23 cellular contexts compared by ENCODE assay signal in genomic region chr6:69427882-69428281, GRCh38.
"Had no signal": no experiment of that assay in that cellular context is flagged by ENCODE, and none has a peak within 500 bp of the region (broad histone marks: within the 10 kb centered on the region; RNA-seq: fewer than 3 reads in every experiment).

No MANE protein-coding gene starts in this region.

- DNase-seq: activated CD4-positive, alpha-beta T cell treated with anti-CD3 and anti-CD28 coated beads for 48 hours; activated CD4-positive, alpha-beta T cell treated with anti-CD3 and anti-CD28 coated beads, Interleukin-2, amount 50 U/mL, for 4 hours; activated CD4-positive, CD25-positive, alpha-beta regulatory T cell treated with anti-CD3 and anti-CD28 coated beads, Interleukin-2, amount 50 U/mL, for 72 hours; activated CD8-positive, alpha-beta memory T cell treated with anti-CD3 and anti-CD28 coated beads, Interleukin-2, amount 50 U/mL, for 48 hours; activated CD8-positive, alpha-beta T cell treated with anti-CD3 and anti-CD28 coated beads, Interleukin-2, amount 10 ng/mL, durations not matched to agents 7 days and 5 days; activated effector memory CD4-positive, alpha-beta T cell treated with Interleukin-2 at 50 U/mL for 16 hours; activated naive CD4-positive, alpha-beta T cell; activated T-cell treated with anti-CD3 and anti-CD28 coated beads, Interleukin-2, amount 50 U/mL, for 1 hour; aorta; caudate nucleus; Karpas-422; MM.1S; NCI-H1105; NCI-H1436; NCI-H1694 treated with DMSO at 0.1 percent for 48 hours; NCI-H2029 treated with DMSO at 0.1 percent for 48 hours; NCI-H510A; NCI-H526 treated with DMSO at 0.1 percent for 48 hours; NK-92 treated with Interleukin-12 subunit alpha and Interleukin-12 subunit beta, amount 100 ng/mL, for 24 hours; SHP77 treated with DMSO at 0.1 percent for 48 hours had no signal

- H3K36me3 Mint-ChIP-seq: activated naive CD4-positive, alpha-beta T cell treated with anti-CD3 and anti-CD28 coated beads, Interleukin-2, amount 50 U/mL, for 24 hours had no signal

- H3K27me3 Mint-ChIP-seq: activated naive CD4-positive, alpha-beta T cell treated with anti-CD3 and anti-CD28 coated beads, Interleukin-2, amount 50 U/mL, for 24 hours had no signal

- H3K4me3 Mint-ChIP-seq: activated CD8-positive, alpha-beta T cell treated with anti-CD3 and anti-CD28 coated beads, Interleukin-2, amount 10 ng/mL, durations not matched to agents 7 days and 5 days; activated naive CD4-positive, alpha-beta T cell treated with anti-CD3 and anti-CD28 coated beads, Interleukin-2, amount 50 U/mL, for 24 hours; T-helper 1 cell treated with Interleukin-12 subunit alpha and Interleukin-12 subunit beta and Interleukin-4 antibody, amounts not matched to agents 30 μg/mL and 1 μg/mL, for 36 hours had no signal

- H3K36me3 ChIP-seq: breast epithelium had no signal

- H3K27ac Mint-ChIP-seq: activated CD8-positive, alpha-beta T cell treated with anti-CD3 and anti-CD28 coated beads, Interleukin-2, amount 10 ng/mL, durations not matched to agents 7 days and 5 days; activated naive CD4-positive, alpha-beta T cell treated with anti-CD3 and anti-CD28 coated beads, Interleukin-2, amount 50 U/mL, for 24 hours; T-helper 1 cell treated with Interleukin-12 subunit alpha and Interleukin-12 subunit beta and Interleukin-4 antibody, amounts not matched to agents 30 μg/mL and 1 μg/mL, for 36 hours had no signal

- H3K4me1 Mint-ChIP-seq: activated naive CD4-positive, alpha-beta T cell treated with anti-CD3 and anti-CD28 coated beads, Interleukin-2, amount 50 U/mL, for 24 hours had no signal

- H3K27me3 ChIP-seq: breast epithelium had no signal

- H3K4me3 ChIP-seq: breast epithelium had no signal

- H3K27ac ChIP-seq: breast epithelium had no signal

- ATAC-seq: activated CD8-positive, alpha-beta T cell treated with anti-CD3 and anti-CD28 coated beads, Interleukin-2, amount 10 ng/mL, durations not matched to agents 7 days and 5 days had no signal

- H3K9me3 ChIP-seq: breast epithelium had no signal

- H3K4me1 ChIP-seq: breast epithelium had no signal

- H3K9me3 Mint-ChIP-seq: activated naive CD4-positive, alpha-beta T cell treated with anti-CD3 and anti-CD28 coated beads, Interleukin-2, amount 50 U/mL, for 24 hours; T-helper 1 cell treated with Interleukin-12 subunit alpha and Interleukin-12 subunit beta and Interleukin-4 antibody, amounts not matched to agents 30 μg/mL and 1 μg/mL, for 36 hours had no signal
